Comparison of ENCODE assay signal across 1 cellular context in the genomic region with DNA sequence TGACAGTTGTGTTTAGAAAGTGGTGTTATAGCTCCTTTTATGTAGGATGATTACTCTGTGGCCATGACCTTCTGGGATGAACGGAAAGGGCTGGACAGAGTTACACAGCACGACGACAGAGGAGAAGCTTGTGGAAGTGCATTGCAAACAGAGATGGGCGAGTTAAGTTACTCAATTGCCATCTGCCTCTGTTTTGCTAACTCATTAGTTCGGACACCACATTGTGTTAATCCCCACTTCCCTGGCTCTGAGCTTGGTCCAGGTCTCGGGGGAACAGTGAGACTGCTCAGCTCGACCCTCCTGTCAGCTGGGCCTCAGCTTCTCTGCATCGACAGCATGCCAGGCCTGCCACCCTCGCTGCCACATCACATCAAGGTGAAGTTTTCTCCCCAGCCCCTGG.
TF ChIP-seq lines count a peak whose summit lies in the region.

No MANE protein-coding gene starts in this region.

TF ChIP-seq in HepG2, 621 proteins besides CTCF, POLR2A, EP300 and RAD21 (continued from another document):
- no peak for TF ChIP-seq ZNF652 (CRISPR knock-in tag; IDR thresholded peaks at IDR 0.05; ENCODE audit: borderline replicate concordance, low read depth)
- no peak for TF ChIP-seq NR3C1 (CRISPR knock-in tag; IDR thresholded peaks at IDR 0.05)
- no peak for TF ChIP-seq KDM1A (CRISPR knock-in tag; IDR thresholded peaks at IDR 0.05)
- no peak for TF ChIP-seq ZNF296 (CRISPR knock-in tag; conservative IDR thresholded peaks at IDR 0.05)
- no peak for TF ChIP-seq ZNF30 (CRISPR knock-in tag; IDR thresholded peaks at IDR 0.05)
- TF ChIP-seq CCDC6 (CRISPR knock-in tag; IDR thresholded peaks at IDR 0.05): no peak
- TF ChIP-seq, protein P1, sequence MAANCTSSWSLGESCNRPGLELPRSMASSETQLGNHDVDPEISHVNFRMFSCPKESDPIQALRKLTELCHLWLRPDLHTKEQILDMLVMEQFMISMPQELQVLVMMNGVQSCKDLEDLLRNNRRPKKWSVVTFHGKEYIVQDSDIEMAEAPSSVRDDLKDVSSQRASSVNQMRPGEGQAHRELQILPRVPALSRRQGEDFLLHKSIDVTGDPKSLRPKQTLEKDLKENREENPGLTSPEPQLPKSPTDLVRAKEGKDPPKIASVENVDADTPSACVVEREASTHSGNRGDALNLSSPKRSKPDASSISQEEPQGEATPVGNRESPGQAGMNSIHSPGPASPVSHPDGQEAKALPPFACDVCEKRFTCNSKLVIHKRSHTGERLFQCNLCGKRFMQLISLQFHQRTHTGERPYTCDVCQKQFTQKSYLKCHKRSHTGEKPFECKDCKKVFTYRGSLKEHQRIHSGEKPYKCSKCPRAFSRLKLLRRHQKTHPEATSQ (CRISPR knock-in tag; IDR thresholded peaks at IDR 0.05; ENCODE audit: borderline replicate concordance): no peak
